In genomic region chr5:125200842-125201373, GRCh38 we compare ENCODE assay signal across 10 cellular contexts.
DNase-seq lines count a peak whose midpoint lies in the region; ATAC-seq and TF ChIP-seq lines count a peak whose summit lies in the region.
"Had no signal": no experiment of that assay in that cellular context is flagged by ENCODE, and none has a peak within 500 bp of the region (broad histone marks: within the 10 kb centered on the region; RNA-seq: fewer than 3 reads in every experiment).

No MANE protein-coding gene starts in this region.

- H3K27ac ChIP-seq in right lobe of liver = no peak overlapping the region
- H3K27ac ChIP-seq in substantia nigra (ENCODE audit: low read depth, low read length, poor library complexity, severe bottlenecking) = peak overlapping the region; percentile 54
- H3K27ac ChIP-seq in effector memory CD4-positive, alpha-beta T cell (ENCODE audit: insufficient read depth, low read length, poor library complexity, severe bottlenecking) = no peak overlapping the region
- H3K27ac ChIP-seq: spleen had no signal

- intact Hi-C loops in right lobe of liver (cut with DNase I) = no loop called here

- H3K36me3 ChIP-seq in right lobe of liver = no peaks in the 10 kb centered on the region
- H3K36me3 ChIP-seq in effector memory CD4-positive, alpha-beta T cell (ENCODE audit: control insufficient read depth, insufficient read depth, low read length) = no peaks in the 10 kb centered on the region
- H3K36me3 ChIP-seq: spleen had no signal

- H3K4me1 Mint-ChIP-seq in brain = peaks cover 86% of the 10 kb centered on the region

- no peak for TF ChIP-seq POLR2A in right lobe of liver (IDR thresholded peaks at IDR 0.05)

- peak overlapping the region; percentile 79 to 88 (median 83) for H3K4me3 Mint-ChIP-seq in brain

- H3K4me1 ChIP-seq in right lobe of liver = peaks cover 0 to 6% (median 0%) of the 10 kb centered on the region in 4 donors
- no peaks in the 10 kb centered on the region for H3K4me1 ChIP-seq in effector memory CD4-positive, alpha-beta T cell (ENCODE audit: control insufficient read depth, insufficient read depth, low read length, poor library complexity, severe bottlenecking)

- ATAC-seq in HG02642 (IDR thresholded peaks at IDR 0.05; ENCODE audit: poor library complexity, unreplicated experiment) (peak; percentile 14), right lobe of liver (no peak), HG02884 (IDR thresholded peaks at IDR 0.05; ENCODE audit: unreplicated experiment) (no peak), GM18511 (IDR thresholded peaks at IDR 0.05; ENCODE audit: unreplicated experiment) (no peak)

- H3K9me3 ChIP-seq in right lobe of liver = no peaks in the 10 kb centered on the region
- no peaks in the 10 kb centered on the region for H3K9me3 ChIP-seq in effector memory CD4-positive, alpha-beta T cell (ENCODE audit: control insufficient read depth, low read length)

- H3K27me3 Mint-ChIP-seq in brain = peaks cover 7% of the 10 kb centered on the region

- peaks cover 0 to 4% (median 0%) of the 10 kb centered on the region in 5 experiments for H3K9me3 Mint-ChIP-seq in brain

- no peak for DNase-seq in right lobe of liver
- DNase-seq in substantia nigra (lab: John Stamatoyannopoulos, UW) = peak in 1 of 49 donors; percentile 8
- no peak for DNase-seq in effector memory CD4-positive, alpha-beta T cell
- DNase-seq: activated CD4-positive, alpha-beta T cell treated with anti-CD3 and anti-CD28 coated beads for 4 hours; RPMI8226; spleen had no signal

- H3K27ac Mint-ChIP-seq in brain = peak overlapping the region; percentile 88 to 94 (median 91)

- H3K4me3 ChIP-seq in right lobe of liver = peak overlapping the region in 2 of 3 donors; percentile 4 to 14
- H3K4me3 ChIP-seq in effector memory CD4-positive, alpha-beta T cell (ENCODE audit: insufficient read depth, low read depth, low read length, poor library complexity, severe bottlenecking) = no peak overlapping the region

- no peaks in the 10 kb centered on the region for H3K27me3 ChIP-seq in right lobe of liver
- no peaks in the 10 kb centered on the region for H3K27me3 ChIP-seq in effector memory CD4-positive, alpha-beta T cell (replicated peaks; ENCODE audit: control insufficient read depth, insufficient read depth, low read length, poor library complexity, severe bottlenecking)
- H3K27me3 ChIP-seq: spleen had no signal

- TF ChIP-seq CTCF in brain (conservative IDR thresholded peaks at IDR 0.05) (no peak), right lobe of liver (IDR thresholded peaks at IDR 0.05) (no peak)

- no peaks in the 10 kb centered on the region for H3K36me3 Mint-ChIP-seq in brain

- WGBS in right lobe of liver (ENCODE audit: insufficient coverage, low coverage, low lambda C conversion rate, missing lambda C conversion rate) = 51% methylated on average over 7 of the region's 7 CpGs
